Comparison of ENCODE assay signal across 8 cellular contexts in the genomic region with DNA sequence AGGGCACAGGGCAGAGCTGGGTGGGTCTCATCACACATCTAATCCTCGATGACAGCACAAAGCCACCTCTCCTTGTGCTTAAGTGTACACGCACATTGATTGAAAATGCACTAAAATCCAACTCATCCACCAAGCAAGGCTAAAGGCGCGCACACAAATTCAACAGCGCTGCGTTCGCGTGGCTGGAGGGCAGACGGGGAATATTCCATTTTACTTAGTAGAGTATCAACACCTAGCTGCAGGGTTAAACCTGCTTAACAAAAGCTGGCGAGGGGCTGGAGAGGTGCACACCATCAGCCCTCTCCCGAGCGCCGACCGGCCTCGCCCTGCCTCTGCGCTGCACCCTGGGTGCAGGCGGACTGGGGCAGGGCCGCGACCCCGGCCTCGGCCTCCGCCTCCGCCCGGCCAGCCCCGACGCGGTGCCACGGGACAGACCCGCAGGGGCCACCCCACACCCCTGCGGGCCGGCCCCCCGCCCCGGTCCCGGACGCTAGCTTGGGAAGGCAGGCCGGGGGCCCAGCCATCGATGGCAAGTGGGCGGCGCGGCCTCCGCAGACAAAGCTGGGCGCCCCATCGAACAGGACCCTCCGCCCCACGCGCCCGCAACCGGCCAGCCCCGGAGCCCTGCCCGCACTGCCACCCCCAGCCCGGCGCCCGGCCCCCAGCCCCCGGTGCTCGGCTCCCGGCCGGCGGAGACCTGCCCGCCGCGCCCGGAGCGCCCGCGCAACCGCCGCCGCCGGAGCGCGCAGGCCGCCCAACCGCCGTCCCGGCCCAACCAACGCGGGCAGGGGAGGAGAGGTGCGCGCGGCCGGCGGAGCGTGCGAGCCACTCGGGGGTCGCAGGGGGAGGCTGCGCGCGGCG. TPM values are rescaled to one million over a fixed set of nuclear protein-coding genes. Genes with fewer than 3 reads are reported as not detected.
DNase-seq lines count a peak whose midpoint lies in the region; ATAC-seq and TF ChIP-seq lines count a peak whose summit lies in the region.

No MANE protein-coding gene starts in this region.

- TF ChIP-seq POLR2A in stomach (IDR thresholded peaks at IDR 0.05), result no peak

- H3K27me3 Mint-ChIP-seq in activated CD4-positive, alpha-beta memory T cell treated with anti-CD3 and anti-CD28 coated beads for 36 hours, result no peaks in the 10 kb centered on the region

- no peak for TF ChIP-seq EP300 in stomach (IDR thresholded peaks at IDR 0.05)

- H3K9me3 Mint-ChIP-seq in activated CD4-positive, alpha-beta memory T cell treated with anti-CD3 and anti-CD28 coated beads for 36 hours, result no peaks in the 10 kb centered on the region

- H3K27ac ChIP-seq in stomach, result peak overlapping the region; percentile 99 to 100 (median 99)

- peak overlapping the region; percentile 96 for H3K27ac Mint-ChIP-seq in activated CD4-positive, alpha-beta memory T cell treated with anti-CD3 and anti-CD28 coated beads for 36 hours

- intact Hi-C loops in activated CD4-positive, alpha-beta memory T cell treated with anti-CD3 and anti-CD28 coated beads for 36 hours (cut with micrococcal nuclease), result loop anchor here (1.0 to 10.0 kb wide), 6 partner anchors 35 to 1657 kb away; partner anchors contain the start of gene APLP2
- intact Hi-C loops in stomach (cut with DNase I; ENCODE audit: low total_unique reads), result no loop called here

- no peaks in the 10 kb centered on the region for H3K27me3 ChIP-seq in mucosa of stomach (ENCODE audit: control insufficient read depth, insufficient read depth, low read length)
- H3K27me3 ChIP-seq in stomach, result no peaks in the 10 kb centered on the region

- H3K4me3 ChIP-seq in mucosa of stomach (ENCODE audit: low read length) (peak overlapping the region; percentile 83), stomach (peak overlapping the region; percentile 84 to 93 (median 88))

- H3K4me1 ChIP-seq in mucosa of stomach (ENCODE audit: control insufficient read depth, insufficient read depth, low read length) (peaks cover 25% of the 10 kb centered on the region), stomach (peaks cover 20 to 52% (median 38%) of the 10 kb centered on the region in 4 donors)

- H3K4me1 Mint-ChIP-seq in activated CD4-positive, alpha-beta memory T cell treated with anti-CD3 and anti-CD28 coated beads for 36 hours (ENCODE audit: low read depth), result peaks cover 33% of the 10 kb centered on the region

- POLR2A ChIA-PET in HEK293T (lab: Yijun Ruan, JAX), result interaction anchor here (0.6 to 2.9 kb wide), 12 partner anchors 10 to 130 kb away, joined by 3 to 24 read pairs (median 4); partner anchors contain the start of gene APLP2
- POLR2A ChIA-PET in activated CD4-positive, alpha-beta memory T cell treated with anti-CD3 and anti-CD28 coated beads for 36 hours (lab: Charles Lee), result interaction anchor here (1.0 to 2.5 kb wide), 6 partner anchors 9 to 127 kb away, joined by 3 to 10 read pairs (median 4); partner anchors contain the start of gene NFRKB

- H3K9ac ChIP-seq in mucosa of stomach (ENCODE audit: low read length), result peak overlapping the region; percentile 90

- peaks cover 4% of the 10 kb centered on the region for H3K36me3 Mint-ChIP-seq in activated CD4-positive, alpha-beta memory T cell treated with anti-CD3 and anti-CD28 coated beads for 36 hours

- no peak for TF ChIP-seq CTCF in stomach (IDR thresholded peaks at IDR 0.05)

- DNase-seq in NCI-H2107 (lab: John Stamatoyannopoulos, UW), result peak; percentile 26
- no peak for DNase-seq in NCI-H2107 treated with DMSO at 0.1 percent for 48 hours (lab: John Stamatoyannopoulos, UW; ENCODE audit: unreplicated experiment)
- DNase-seq in HEK293T (ENCODE audit: extremely low spot score), result peak; percentile 30
- DNase-seq in NCI-H1105 (lab: John Stamatoyannopoulos, UW), result peak; percentile 34
- peak; percentile 51 for DNase-seq in activated CD4-positive, alpha-beta memory T cell treated with anti-CD3 and anti-CD28 coated beads for 36 hours
- peak; percentile 40 for DNase-seq in stomach

- peak; percentile 49 for ATAC-seq in esophagus mucosa

- H3K9me3 ChIP-seq in mucosa of stomach (ENCODE audit: control insufficient read depth, low read length) (no peaks in the 10 kb centered on the region), stomach (no peaks in the 10 kb centered on the region)

- peak overlapping the region; percentile 94 for H3K4me3 Mint-ChIP-seq in activated CD4-positive, alpha-beta memory T cell treated with anti-CD3 and anti-CD28 coated beads for 36 hours

- CTCF ChIA-PET in HEK293T (lab: Yijun Ruan, JAX), result interaction anchor here (0.6 kb wide), 2 partner anchors 79 to 100 kb away, joined by 6 read pairs; no protein-coding TSS in a partner anchor
- CTCF ChIA-PET in activated CD4-positive, alpha-beta memory T cell treated with anti-CD3 and anti-CD28 coated beads for 36 hours (lab: Charles Lee), result interaction anchor here (1.0 to 1.7 kb wide), 3 partner anchors 9 to 131 kb away, joined by 3 to 7 read pairs (median 4); no protein-coding TSS in a partner anchor

- no peaks in the 10 kb centered on the region for H3K36me3 ChIP-seq in mucosa of stomach (ENCODE audit: control insufficient read depth, insufficient read depth, low read length)
- no peaks in the 10 kb centered on the region for H3K36me3 ChIP-seq in stomach

- WGBS in stomach, 5 donors, result 0 to 1% (median 0%) methylated on average over 34 to 89 of the region's 90 CpGs

TF ChIP-seq in HEK293T, 16 proteins besides CTCF, POLR2A, EP300 and RAD21:
- TF ChIP-seq TARDBP (IDR thresholded peaks at IDR 0.05) (no peak), FOXM1 (IDR thresholded peaks at IDR 0.05; ENCODE audit: borderline replicate concordance) (peak; percentile 81)

RNA-seq across cellular contexts. Expression of gene PRDM10, which starts 0.9 kb away (rescaled TPM):
- total RNA-seq in activated CD4-positive, alpha-beta memory T cell treated with anti-CD3 and anti-CD28 coated beads for 36 hours, result 10 to 100 TPM; 15.8 to 16.2 TPM
- total RNA-seq in esophagus mucosa (10.0 TPM), stomach (100 to 1,000 TPM in 1 of 5 donors, 10 to 100 TPM in 2, 1 to 10 TPM in 2; 5.3 to 148 (median 27.7) TPM)
- polyA plus RNA-seq in stomach, result 1 to 10 TPM; 1.7 to 2.0 (median 1.8) TPM
